In the genomic region with DNA sequence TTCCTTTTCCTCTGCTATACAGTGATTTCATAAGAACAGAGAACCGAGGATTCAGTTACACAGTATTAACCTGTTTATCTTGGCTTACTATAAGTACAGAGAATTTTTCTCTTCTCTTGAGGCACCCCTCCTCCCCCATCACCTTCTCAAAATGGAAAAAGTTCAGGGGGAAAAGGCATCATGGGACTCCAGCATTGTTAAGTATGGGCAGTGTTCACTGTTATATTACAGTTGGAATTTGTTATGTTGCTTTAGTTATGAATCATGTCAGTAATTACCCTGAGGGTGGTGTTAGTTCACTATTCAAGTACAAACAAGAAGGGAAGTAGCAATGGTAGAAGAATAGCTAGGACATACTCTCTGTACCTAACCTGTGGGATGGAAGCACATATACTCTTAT, we compare ENCODE assay signal across 8 cellular contexts. TPM values are rescaled to one million over a fixed set of nuclear protein-coding genes. Genes with fewer than 3 reads are reported as not detected.
DNase-seq lines count a peak whose midpoint lies in the region; ATAC-seq and TF ChIP-seq lines count a peak whose summit lies in the region.

No MANE protein-coding gene starts in this region.

- intact Hi-C loops in activated naive CD4-positive, alpha-beta T cell treated with anti-CD3 and anti-CD28 coated beads for 36 hours (cut with micrococcal nuclease) = loop anchor here (1.0 to 10.0 kb wide), 9 partner anchors 66 to 481 kb away; partner anchors contain the start of gene CYSLTR2

- no peak overlapping the region for H3K4me3 Mint-ChIP-seq in activated naive CD4-positive, alpha-beta T cell treated with anti-CD3 and anti-CD28 coated beads for 36 hours
- H3K4me3 Mint-ChIP-seq in effector memory CD8-positive, alpha-beta T cell = peak overlapping the region; percentile 32 to 71

- H3K36me3 ChIP-seq in neutrophil = no peaks in the 10 kb centered on the region

- no peaks in the 10 kb centered on the region for H3K27me3 Mint-ChIP-seq in activated naive CD4-positive, alpha-beta T cell treated with anti-CD3 and anti-CD28 coated beads for 36 hours (ENCODE audit: low read depth)
- no peaks in the 10 kb centered on the region for H3K27me3 Mint-ChIP-seq in effector memory CD8-positive, alpha-beta T cell

- no peaks in the 10 kb centered on the region for H3K9me3 ChIP-seq in neutrophil

- H3K27ac Mint-ChIP-seq in activated naive CD4-positive, alpha-beta T cell treated with anti-CD3 and anti-CD28 coated beads for 36 hours = peak overlapping the region; percentile 9
- H3K27ac Mint-ChIP-seq in effector memory CD8-positive, alpha-beta T cell = peak overlapping the region; percentile 63 to 86

- peaks cover 57% of the 10 kb centered on the region for H3K4me1 Mint-ChIP-seq in activated naive CD4-positive, alpha-beta T cell treated with anti-CD3 and anti-CD28 coated beads for 36 hours (ENCODE audit: low read depth)
- H3K4me1 Mint-ChIP-seq in effector memory CD8-positive, alpha-beta T cell (ENCODE audit: low read depth in 2 of 2) = peaks cover 37 to 48% of the 10 kb centered on the region in 2 donors

- peaks cover 6% of the 10 kb centered on the region for H3K9me3 Mint-ChIP-seq in activated naive CD4-positive, alpha-beta T cell treated with anti-CD3 and anti-CD28 coated beads for 36 hours
- H3K9me3 Mint-ChIP-seq in effector memory CD8-positive, alpha-beta T cell = no peaks in the 10 kb centered on the region

- peak; percentile 27 for ATAC-seq in effector memory CD8-positive, alpha-beta T cell (replicated peaks)

- TF ChIP-seq CTCF in neutrophil (IDR thresholded peaks at IDR 0.05) = no peak

- no peak overlapping the region for H3K4me3 ChIP-seq in neutrophil (ENCODE audit: low read depth in 1 of 2, low read length in 1 of 2)

- no peaks in the 10 kb centered on the region for H3K27me3 ChIP-seq in neutrophil

- peak overlapping the region; percentile 22 for H3K27ac ChIP-seq in neutrophil

- CTCF ChIA-PET in activated naive CD4-positive, alpha-beta T cell treated with anti-CD3 and anti-CD28 coated beads for 36 hours (lab: Charles Lee) = interaction anchor here (1.0 kb wide), 1 partner anchor 179 kb away, joined by 4 read pairs; no protein-coding TSS in a partner anchor

- no peak for DNase-seq in activated naive CD4-positive, alpha-beta T cell treated with anti-CD3 and anti-CD28 coated beads for 36 hours
- no peak for DNase-seq in activated naive CD4-positive, alpha-beta T cell treated with anti-CD3 and anti-CD28 coated beads, Interleukin-2, amount 50 U/mL, for 16 hours
- peak; percentile 88 for DNase-seq in NOMO-1 treated with DMSO at 0.1 percent for 48 hours (lab: John Stamatoyannopoulos, UW; ENCODE audit: unreplicated experiment)
- no peak for DNase-seq in effector memory CD8-positive, alpha-beta T cell
- no peak for DNase-seq in NCI-H2196 (lab: John Stamatoyannopoulos, UW; ENCODE audit: unreplicated experiment)
- DNase-seq in NCI-H510A treated with DMSO at 0.1 percent for 48 hours (lab: John Stamatoyannopoulos, UW) = no peak
- DNase-seq in stimulated activated CD4-positive, alpha-beta T cell treated with anti-CD3 and anti-CD28 coated beads, Interleukin-2, amount 100 ng/mL, for 24 hours = no peak

- peaks cover 11% of the 10 kb centered on the region for H3K36me3 Mint-ChIP-seq in activated naive CD4-positive, alpha-beta T cell treated with anti-CD3 and anti-CD28 coated beads for 36 hours (ENCODE audit: low read depth)
- H3K36me3 Mint-ChIP-seq in effector memory CD8-positive, alpha-beta T cell (ENCODE audit: insufficient read depth) = peaks cover 6% of the 10 kb centered on the region

- peaks cover 28 to 34% of the 10 kb centered on the region in 2 experiments for H3K4me1 ChIP-seq in neutrophil (ENCODE audit: control insufficient read depth in 1 of 2, insufficient read depth in 1 of 2, low read depth in 1 of 2, low read length in 1 of 2)

RNA-seq across cellular contexts. Expression of gene LPAR6, which starts 12.1 kb away (rescaled TPM):
- total RNA-seq in activated naive CD4-positive, alpha-beta T cell treated with anti-CD3 and anti-CD28 coated beads for 36 hours = 1 to 10 TPM; 6.1 to 6.6 TPM
